In the genomic region with DNA sequence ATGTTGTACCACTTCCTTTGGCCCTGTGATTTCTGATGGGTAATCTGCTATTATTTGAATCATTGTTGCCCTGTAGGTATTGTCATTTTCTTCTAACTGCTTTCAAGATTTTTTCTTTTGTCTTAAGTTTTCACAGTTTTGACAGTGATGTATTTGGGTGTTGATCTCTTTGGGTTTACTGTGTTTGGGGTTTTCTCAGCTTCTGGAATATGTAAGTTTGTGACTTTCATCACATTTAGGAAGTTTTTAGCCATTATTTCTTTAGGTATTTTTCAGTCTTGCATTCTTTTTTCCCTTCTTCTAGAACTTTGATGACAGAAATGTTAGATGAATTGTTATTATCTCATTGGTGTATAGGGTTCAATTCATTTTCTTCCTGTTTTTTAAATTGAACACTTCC, we compare ENCODE assay signal across 28 cellular contexts. TPM values are rescaled to one million over a fixed set of nuclear protein-coding genes. Genes with fewer than 3 reads are reported as not detected.
"Had no signal": no experiment of that assay in that cellular context is flagged by ENCODE, and none has a peak within 500 bp of the region (broad histone marks: within the 10 kb centered on the region; RNA-seq: fewer than 3 reads in every experiment).

No MANE protein-coding gene starts in this region.

- FAIRE-seq: urothelium cell line had no signal

- H3K27me3 ChIP-seq: stomach, suprapubic skin, testis, thyroid gland, tibial nerve, transverse colon, upper lobe of left lung, upper lobe of right lung, uterus, vagina had no signal

- H3K4me3 ChIP-seq: stomach, suprapubic skin, testis, thoracic aorta, thyroid gland, tibial artery, tibial nerve, transverse colon, upper lobe of left lung, upper lobe of right lung, uterus, vagina had no signal

- H3K36me3 ChIP-seq: stomach, suprapubic skin, thoracic aorta, thyroid gland, tibial artery, tibial nerve, transverse colon, upper lobe of left lung, upper lobe of right lung, uterus, vagina had no signal

- DNase-seq: stimulated activated CD4-positive, alpha-beta T cell treated with anti-CD3 and anti-CD28 coated beads, Interleukin-2, amount 100 ng/mL, for 48 hours; stimulated activated CD4-positive, alpha-beta T cell treated with anti-CD3 and anti-CD28 coated beads, Interleukin-4, amount 100 ng/mL, for 1 hour; stimulated activated CD4-positive, alpha-beta T cell treated with anti-CD3 and anti-CD28 coated beads, Interleukin-4, amount 100 ng/mL, for 24 hours; stimulated activated CD4-positive, alpha-beta T cell treated with anti-CD3 and anti-CD28 coated beads, Interleukin-4, amount 100 ng/mL, for 4 hours; stimulated activated CD8-positive, alpha-beta memory T cell treated with anti-CD3 and anti-CD28 coated beads, Interleukin-4, amount 100 ng/mL, for 48 hours; stimulated activated naive B cell treated with anti-CD40 and anti-IgM and Interleukin-4, amounts not matched to agents 10 μg/mL and 1 μg/mL and 100 μg/mL, for 72 hours; stimulated activated naive CD4-positive, alpha-beta T cell; stimulated activated naive CD4-positive, alpha-beta T cell treated with Interleukin-2 at 50 U/mL for 16 hours; stimulated activated naive CD8-positive, alpha-beta T cell treated with anti-CD3 and anti-CD28 coated beads, Interleukin-15, amount 100 ng/mL, for 72 hours; stimulated activated naive CD8-positive, alpha-beta T cell treated with anti-CD3 and anti-CD28 coated beads, Interleukin-15, Interleukin-2, amounts not matched to agents 100 U/mL and 50 U/mL, for 24 hours; stomach; substantia nigra; testis; thyroid gland; tibial artery; transverse colon; trophoblast cell; upper lobe of left lung; upper lobe of right lung; uterus had no signal

- H3K4me1 ChIP-seq: stomach, suprapubic skin, testis, thyroid gland, tibial artery, tibial nerve, transverse colon, upper lobe of right lung, uterus, vagina had no signal

- H3K9me3 ChIP-seq: suprapubic skin, testis, thoracic aorta, thyroid gland, transverse colon, upper lobe of right lung, uterus, vagina had no signal

- H3K27ac ChIP-seq: stomach, suprapubic skin, testis, thoracic aorta, thyroid gland, tibial artery, tibial nerve, transverse colon, upper lobe of left lung, upper lobe of right lung, uterus, vagina had no signal

- ATAC-seq: stimulated activated effector memory CD8-positive, alpha-beta T cell treated with anti-CD3 and anti-CD28 coated beads, Interleukin-12 subunit alpha, Interleukin-12 subunit beta, amount 100 ng/mL, for 72 hours; stimulated activated memory B cell treated with anti-CD40 and anti-IgM and Interleukin-4, amounts not matched to agents 10 μg/mL and 1 μg/mL and 100 μg/mL, for 72 hours; stimulated activated naive B cell treated with anti-CD40 and anti-IgM and Interleukin-4, amounts not matched to agents 10 μg/mL and 1 μg/mL and 100 μg/mL, for 72 hours; stimulated activated naive CD8-positive, alpha-beta T cell treated with anti-CD3 and anti-CD28 coated beads, Interleukin-15, amount 100 ng/mL, for 72 hours; stimulated activated naive CD8-positive, alpha-beta T cell treated with anti-CD3 and anti-CD28 coated beads, Interleukin-15, Interleukin-2, amounts not matched to agents 100 U/mL and 50 U/mL, for 24 hours; upper lobe of right lung had no signal

RNA-seq across cellular contexts. Expression of gene ASB4, which starts 27.8 kb away (rescaled TPM):
- total RNA-seq: tibial nerve, transverse colon, ureter had no signal
